In the genomic region with DNA sequence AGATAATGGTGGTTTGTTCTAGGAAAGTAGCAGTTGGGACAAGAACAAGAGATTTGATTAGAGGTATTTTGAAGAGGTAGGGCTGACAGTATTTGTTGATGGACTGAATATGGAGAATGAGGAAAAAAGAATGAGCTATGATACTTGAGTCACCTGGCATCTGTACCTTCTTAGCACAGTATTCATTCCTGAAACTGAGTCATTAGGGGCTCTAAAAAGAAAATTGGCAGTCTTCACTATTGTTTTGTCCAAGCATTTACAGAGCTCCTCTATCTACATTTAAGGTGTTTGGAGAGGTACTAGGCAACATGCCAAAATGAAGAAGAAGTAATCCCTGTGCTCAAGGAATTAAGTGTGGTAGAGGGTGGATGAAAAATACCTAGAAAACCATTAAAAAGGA, we compare ENCODE assay signal across 20 cellular contexts.
"Had no signal": no experiment of that assay in that cellular context is flagged by ENCODE, and none has a peak within 500 bp of the region (broad histone marks: within the 10 kb centered on the region; RNA-seq: fewer than 3 reads in every experiment).

No MANE protein-coding gene starts in this region.

- ATAC-seq: activated CD4-positive, CD25-positive, alpha-beta regulatory T cell treated with anti-CD3 and anti-CD28 coated beads, Interleukin-2, amount 50 U/mL, for 24 hours; gastroesophageal sphincter; heart left ventricle; naive thymus-derived CD4-positive, alpha-beta T cell; sciatic nerve; stimulated activated naive CD8-positive, alpha-beta T cell treated with anti-CD3 and anti-CD28 coated beads, Interleukin-15, amount 100 ng/mL, for 72 hours had no signal

- H3K4me1 ChIP-seq: gastroesophageal sphincter had no signal

- DNase-seq: activated CD4-positive, alpha-beta T cell treated with anti-CD3 and anti-CD28 coated beads, Interleukin-2, amount 50 U/mL, for 1 hour; activated CD8-positive, alpha-beta memory T cell treated with anti-CD3 and anti-CD28 coated beads for 24 hours; activated CD8-positive, alpha-beta memory T cell treated with anti-CD3 and anti-CD28 coated beads, Interleukin-2, amount 50 U/mL, for 48 hours; activated effector memory CD4-positive, alpha-beta T cell treated with Interleukin-2 at 50 U/mL for 16 hours; activated naive CD4-positive, alpha-beta T cell treated with anti-CD3 and anti-CD28 coated beads, Interleukin-2, amount 50 U/mL, for 16 hours; activated T-cell treated with anti-CD3 and anti-CD28 coated beads, Interleukin-2, amount 50 U/mL, for 48 hours; aorta; effector memory CD4-positive, alpha-beta T cell; heart left ventricle; mesendoderm; naive thymus-derived CD4-positive, alpha-beta T cell; ovary; stimulated activated CD4-positive, alpha-beta T cell treated with anti-CD3 and anti-CD28 coated beads, Interleukin-4, amount 100 ng/mL, for 1 hour; stimulated activated naive CD8-positive, alpha-beta T cell treated with anti-CD3 and anti-CD28 coated beads, Interleukin-15, amount 100 ng/mL, for 72 hours had no signal

- H3K9me3 ChIP-seq: gastroesophageal sphincter, heart left ventricle, ovary had no signal

- H3K4me3 Mint-ChIP-seq: dendritic cell treated with granulocyte-macrophage colony-stimulating factor and Interleukin-4, amounts not matched to agents 40 ng/mL and 50 ng/mL, for 4 days; naive thymus-derived CD4-positive, alpha-beta T cell; stimulated activated naive CD8-positive, alpha-beta T cell treated with anti-CD3 and anti-CD28 coated beads, Interleukin-15, amount 100 ng/mL, for 72 hours; type B pancreatic cell had no signal

- H3K4me3 ChIP-seq: gastroesophageal sphincter, heart left ventricle, ovary, smooth muscle cell had no signal

- H3K36me3 ChIP-seq: gastroesophageal sphincter, heart left ventricle, ovary had no signal

- H3K27ac Mint-ChIP-seq: dendritic cell treated with granulocyte-macrophage colony-stimulating factor and Interleukin-4, amounts not matched to agents 40 ng/mL and 50 ng/mL, for 4 days; naive thymus-derived CD4-positive, alpha-beta T cell; stimulated activated naive CD8-positive, alpha-beta T cell treated with anti-CD3 and anti-CD28 coated beads, Interleukin-15, amount 100 ng/mL, for 72 hours; type B pancreatic cell had no signal

- H3K27me3 Mint-ChIP-seq: dendritic cell treated with granulocyte-macrophage colony-stimulating factor and Interleukin-4, amounts not matched to agents 40 ng/mL and 50 ng/mL, for 4 days; stimulated activated naive CD8-positive, alpha-beta T cell treated with anti-CD3 and anti-CD28 coated beads, Interleukin-15, amount 100 ng/mL, for 72 hours; type B pancreatic cell had no signal

- H3K4me1 Mint-ChIP-seq: stimulated activated naive CD8-positive, alpha-beta T cell treated with anti-CD3 and anti-CD28 coated beads, Interleukin-15, amount 100 ng/mL, for 72 hours had no signal

- H3K27me3 ChIP-seq: gastroesophageal sphincter, heart left ventricle, ovary had no signal

- H3K9me3 Mint-ChIP-seq: dendritic cell treated with granulocyte-macrophage colony-stimulating factor and Interleukin-4, amounts not matched to agents 40 ng/mL and 50 ng/mL, for 4 days; naive thymus-derived CD4-positive, alpha-beta T cell; stimulated activated naive CD8-positive, alpha-beta T cell treated with anti-CD3 and anti-CD28 coated beads, Interleukin-15, amount 100 ng/mL, for 72 hours; type B pancreatic cell had no signal

- H3K4me2 ChIP-seq: smooth muscle cell had no signal

- H3K27ac ChIP-seq: gastroesophageal sphincter, ovary had no signal

- H3K36me3 Mint-ChIP-seq: naive thymus-derived CD4-positive, alpha-beta T cell; type B pancreatic cell had no signal
